In the genomic region with DNA sequence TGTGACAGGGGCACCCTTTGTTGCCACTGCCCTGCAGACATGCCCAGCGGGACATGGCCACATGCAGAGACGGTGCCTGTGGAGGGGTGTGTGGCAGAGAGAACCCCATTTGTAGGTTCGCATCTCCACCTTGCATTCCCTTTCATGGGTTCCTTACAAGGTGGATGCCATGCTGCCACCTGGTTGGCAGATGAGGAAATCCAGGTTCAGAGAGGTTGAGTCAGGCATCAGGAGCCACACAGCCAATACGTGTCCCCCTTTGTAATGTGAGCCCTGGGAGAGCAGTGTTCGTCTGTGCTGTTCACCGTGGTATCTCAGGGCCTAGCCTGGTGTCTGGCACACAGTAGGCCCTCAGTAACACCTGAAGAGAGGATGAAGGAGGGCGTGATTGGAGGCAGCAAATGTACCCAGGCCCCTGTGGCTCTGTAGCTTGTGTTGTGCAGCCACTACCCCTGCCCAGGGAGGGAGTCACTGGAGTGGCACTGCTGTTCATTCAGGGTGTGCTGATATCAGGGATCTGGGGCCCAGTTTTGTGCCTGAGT, we compare ENCODE assay signal across 14 cellular contexts. TPM values are rescaled to one million over a fixed set of nuclear protein-coding genes. Genes with fewer than 3 reads are reported as not detected.
DNase-seq lines count a peak whose midpoint lies in the region; ATAC-seq and TF ChIP-seq lines count a peak whose summit lies in the region.
"Had no signal": no experiment of that assay in that cellular context is flagged by ENCODE, and none has a peak within 500 bp of the region (broad histone marks: within the 10 kb centered on the region; RNA-seq: fewer than 3 reads in every experiment).

No MANE protein-coding gene starts in this region.

- no peak for DNase-seq in activated naive CD4-positive, alpha-beta T cell treated with anti-CD3 and anti-CD28 coated beads, Interleukin-2, amount 10 ng/mL, durations not matched to agents 7 days and 5 days
- DNase-seq in activated naive CD4-positive, alpha-beta T cell treated with Interleukin-2 at 50 U/mL for 16 hours, result no peak
- DNase-seq in HFFc6 (no peak), osteocyte (ENCODE audit: extremely low spot score, unreplicated experiment) (no peak), GM20000 (ENCODE audit: low spot score) (no peak), NCI-H2081 (lab: John Stamatoyannopoulos, UW) (no peak)
- no peak for DNase-seq in central memory CD8-positive, alpha-beta T cell (ENCODE audit: low spot score in 2 of 2)
- DNase-seq: activated CD4-positive, alpha-beta T cell treated with anti-CD3 and anti-CD28 coated beads for 1 hour; Calu3; GF-D8; kidney glomerular epithelial cell; SIG-M5; T-helper 9 cell had no signal

- no peak overlapping the region for H3K4me3 Mint-ChIP-seq in activated naive CD4-positive, alpha-beta T cell treated with anti-CD3 and anti-CD28 coated beads, Interleukin-2, amount 10 ng/mL, durations not matched to agents 7 days and 5 days
- peak overlapping the region; percentile 36; the same call in 1 of the 2 replicates for H3K4me3 Mint-ChIP-seq in HFFc6
- no peak overlapping the region for H3K4me3 Mint-ChIP-seq in central memory CD8-positive, alpha-beta T cell
- no peak overlapping the region for H3K4me3 Mint-ChIP-seq in osteocyte (ENCODE audit: unreplicated experiment)

- H3K4me1 Mint-ChIP-seq in activated naive CD4-positive, alpha-beta T cell treated with anti-CD3 and anti-CD28 coated beads, Interleukin-2, amount 10 ng/mL, durations not matched to agents 7 days and 5 days, result peaks cover 58% of the 10 kb centered on the region
- H3K4me1 Mint-ChIP-seq in HFFc6 (ENCODE audit: low read depth) (peaks cover 58% of the 10 kb centered on the region), osteocyte (ENCODE audit: unreplicated experiment) (peaks cover 55% of the 10 kb centered on the region)
- peaks cover 54% of the 10 kb centered on the region for H3K4me1 Mint-ChIP-seq in central memory CD8-positive, alpha-beta T cell

- H3K27me3 Mint-ChIP-seq in activated naive CD4-positive, alpha-beta T cell treated with anti-CD3 and anti-CD28 coated beads, Interleukin-2, amount 10 ng/mL, durations not matched to agents 7 days and 5 days, result no peaks in the 10 kb centered on the region
- H3K27me3 Mint-ChIP-seq in HFFc6 (ENCODE audit: insufficient read depth), result no peaks in the 10 kb centered on the region; the same call in 1 of the 2 replicates
- H3K27me3 Mint-ChIP-seq in central memory CD8-positive, alpha-beta T cell, result no peaks in the 10 kb centered on the region
- no peaks in the 10 kb centered on the region for H3K27me3 Mint-ChIP-seq in osteocyte (ENCODE audit: unreplicated experiment)

- H3K36me3 Mint-ChIP-seq in activated naive CD4-positive, alpha-beta T cell treated with anti-CD3 and anti-CD28 coated beads, Interleukin-2, amount 10 ng/mL, durations not matched to agents 7 days and 5 days, result peaks cover 46% of the 10 kb centered on the region
- H3K36me3 Mint-ChIP-seq in HFFc6 (ENCODE audit: low read depth), result peaks cover 5% of the 10 kb centered on the region; the same call in 1 of the 2 replicates
- peaks cover 28% of the 10 kb centered on the region for H3K36me3 Mint-ChIP-seq in central memory CD8-positive, alpha-beta T cell (ENCODE audit: insufficient read depth)
- H3K36me3 Mint-ChIP-seq in osteocyte (ENCODE audit: unreplicated experiment), result peaks cover 3% of the 10 kb centered on the region

- no peak for ATAC-seq in central memory CD8-positive, alpha-beta T cell (replicated peaks; ENCODE audit: extremely low read depth, poor library complexity, severe bottlenecking)
- no peak for ATAC-seq in GM21390 (IDR thresholded peaks at IDR 0.05; ENCODE audit: unreplicated experiment)

- CTCF ChIA-PET in activated naive CD4-positive, alpha-beta T cell treated with anti-CD3 and anti-CD28 coated beads, Interleukin-2, amount 10 ng/mL, durations not matched to agents 7 days and 5 days (lab: Charles Lee), result no interaction called here

- H3K9me3 Mint-ChIP-seq in activated naive CD4-positive, alpha-beta T cell treated with anti-CD3 and anti-CD28 coated beads, Interleukin-2, amount 10 ng/mL, durations not matched to agents 7 days and 5 days, result no peaks in the 10 kb centered on the region
- H3K9me3 Mint-ChIP-seq in HFFc6 (no peaks in the 10 kb centered on the region), osteocyte (ENCODE audit: unreplicated experiment) (no peaks in the 10 kb centered on the region)
- no peaks in the 10 kb centered on the region for H3K9me3 Mint-ChIP-seq in central memory CD8-positive, alpha-beta T cell

- H3K27ac Mint-ChIP-seq in activated naive CD4-positive, alpha-beta T cell treated with anti-CD3 and anti-CD28 coated beads, Interleukin-2, amount 10 ng/mL, durations not matched to agents 7 days and 5 days, result peak overlapping the region; percentile 9
- H3K27ac Mint-ChIP-seq in HFFc6 (peak overlapping the region; percentile 97), osteocyte (ENCODE audit: unreplicated experiment) (peak overlapping the region; percentile 6)
- peak overlapping the region; percentile 88 for H3K27ac Mint-ChIP-seq in central memory CD8-positive, alpha-beta T cell (ENCODE audit: low read depth)

- TF ChIP-seq CTCF in HFFc6 (IDR thresholded peaks at IDR 0.05), result no peak; the same call in 1 of the 2 replicates
- TF ChIP-seq CTCF in osteocyte (IDR thresholded peaks at IDR 0.05), result no peak
- no peak for TF ChIP-seq CTCF in GM20000 (IDR thresholded peaks at IDR 0.05; ENCODE audit: extremely low read depth, missing control alignments)

RNA-seq across cellular contexts. Expression of gene SH2B3, which starts 9.1 kb away (rescaled TPM):
- total RNA-seq in HFFc6 (2021; fragmentation: NEBNext Ultra II Directional; extraction: Animal tissue kit (Norgen Biotek cat#: 25700)), result 10 to 100 TPM; 54.0 to 80.3 (median 69.8) TPM
- total RNA-seq in osteocyte, result 36.4 and 37.4 TPM in 2 replicates

RNA-seq across cellular contexts. Expression of gene PHETA1, which starts 45.9 kb away (rescaled TPM):
- total RNA-seq in HFFc6 (2021; fragmentation: NEBNext Ultra II Directional; extraction: Animal tissue kit (Norgen Biotek cat#: 25700)), result 10 to 100 TPM; 11.5 to 15.0 (median 14.0) TPM
- total RNA-seq in osteocyte, result 13.6 and 14.6 TPM in 2 replicates

Comparison
In these comparisons a context has a peak if more than half of its experiments do, and no peak if none do; other contexts are left out.
1. H3K27ac Mint-ChIP-seq: peak in every context shown above with its lines; median percentile 97 in HFFc6; 88 in central memory CD8-positive, alpha-beta T cell; 9 in activated naive CD4-positive, alpha-beta T cell treated with anti-CD3 and anti-CD28 coated beads, Interleukin-2, amount 10 ng/mL, durations not matched to agents 7 days and 5 days; 6 in osteocyte.